Comparison of ENCODE assay signal across 7 cellular contexts in the genomic region with DNA sequence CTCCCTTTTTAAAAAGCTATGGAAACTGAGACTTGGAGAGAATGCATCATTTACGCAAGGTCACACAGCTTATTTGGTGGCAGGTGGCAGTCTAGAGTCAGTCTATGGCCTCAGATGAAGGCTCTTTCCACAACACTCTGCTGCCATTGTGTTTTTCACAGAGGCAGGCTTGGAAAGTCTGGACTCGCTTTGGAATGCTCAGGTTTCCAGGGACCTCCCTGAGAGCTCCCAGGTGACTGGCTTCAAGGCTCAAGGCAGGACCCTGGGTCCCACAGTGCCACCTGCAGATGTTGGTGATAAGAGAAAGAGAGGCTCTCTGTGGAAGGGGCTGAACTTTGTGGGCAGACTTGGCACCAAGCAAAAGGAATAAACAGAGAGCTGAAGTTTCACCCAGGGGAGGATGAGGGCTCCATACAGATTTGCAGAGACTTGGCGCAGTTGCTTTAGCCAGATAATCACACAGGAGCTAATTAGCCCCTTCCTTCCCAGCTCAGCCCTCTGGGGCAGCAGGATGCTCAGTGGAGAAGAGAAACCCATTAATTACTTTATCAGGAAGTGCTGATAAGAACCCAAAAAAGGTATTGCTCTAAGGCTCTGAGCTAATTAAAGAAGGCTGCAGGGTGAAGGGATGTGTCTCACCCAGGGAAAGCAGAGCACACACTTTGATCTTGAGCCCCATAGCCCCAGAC.
DNase-seq lines count a peak whose midpoint lies in the region; ATAC-seq and TF ChIP-seq lines count a peak whose summit lies in the region.

No MANE protein-coding gene starts in this region.

- peak overlapping the region; percentile 58 for H4K8ac ChIP-seq in mesenchymal stem cell (ENCODE audit: low read length)

- no peaks in the 10 kb centered on the region for H3K79me1 ChIP-seq in mesenchymal stem cell (replicated peaks; ENCODE audit: low read length, poor library complexity, severe bottlenecking)

- H3K4ac ChIP-seq in mesenchymal stem cell (ENCODE audit: low read depth in 1 of 2, low read length in 2 of 2), result no peak overlapping the region

- no peak overlapping the region for H3K4me3 Mint-ChIP-seq in HFFc6
- H3K4me3 Mint-ChIP-seq in activated T-cell treated with anti-CD3 and anti-CD28 coated beads, Interleukin-2, amount 50 U/mL, for 4 hours, result peak overlapping the region; percentile 47

- no peak overlapping the region for H2BK15ac ChIP-seq in mesenchymal stem cell (ENCODE audit: low read depth, poor library complexity, severe bottlenecking)

- no peak overlapping the region for H3K9ac ChIP-seq in mesenchymal stem cell (ENCODE audit: low read length)

- TF ChIP-seq CTCF in HFFc6 (IDR thresholded peaks at IDR 0.05), result 0 out of 2 replicates have a peak, but pooled peaks have one; percentile 10

- H3K4me3 ChIP-seq in mesenchymal stem cell (ENCODE audit: insufficient read depth in 1 of 2, low read depth in 1 of 2, low read length in 2 of 2), result no peak overlapping the region

- no peak overlapping the region for H3K4me2 ChIP-seq in mesenchymal stem cell (ENCODE audit: low read length, poor library complexity, severe bottlenecking)

- no peaks in the 10 kb centered on the region for H3K36me3 Mint-ChIP-seq in HFFc6 (ENCODE audit: low read depth)
- H3K36me3 Mint-ChIP-seq in activated T-cell treated with anti-CD3 and anti-CD28 coated beads, Interleukin-2, amount 50 U/mL, for 4 hours (ENCODE audit: insufficient read depth), result no peaks in the 10 kb centered on the region

- H3K27me3 Mint-ChIP-seq in HFFc6 (ENCODE audit: insufficient read depth), result peaks cover 4% of the 10 kb centered on the region
- no peaks in the 10 kb centered on the region for H3K27me3 Mint-ChIP-seq in activated T-cell treated with anti-CD3 and anti-CD28 coated beads, Interleukin-2, amount 50 U/mL, for 4 hours (ENCODE audit: low read depth)

- no peaks in the 10 kb centered on the region for H3K36me3 ChIP-seq in mesenchymal stem cell (ENCODE audit: control insufficient read depth in 1 of 2, insufficient read depth in 2 of 2, low read depth in 1 of 2, low read length in 2 of 2)

- ATAC-seq in activated T-cell treated with anti-CD3 and anti-CD28 coated beads, Interleukin-2, amount 50 U/mL, for 4 hours, result no peak
- ATAC-seq in HG03108 (IDR thresholded peaks at IDR 0.05; ENCODE audit: unreplicated experiment), result no peak

- H3K27me3 ChIP-seq in mesenchymal stem cell (ENCODE audit: control insufficient read depth in 1 of 2, insufficient read depth in 1 of 2, low read length in 2 of 2), result peaks cover 0 to 24% of the 10 kb centered on the region in 2 experiments

- H3K14ac ChIP-seq in mesenchymal stem cell (ENCODE audit: low read length in 2 of 2), result no peak overlapping the region

- H2AK5ac ChIP-seq in mesenchymal stem cell (ENCODE audit: low read length, severe bottlenecking), result no peak overlapping the region

- 71% methylated on average over 2 of the region's 3 CpGs for WGBS in mesenchymal stem cell

- peak overlapping the region; percentile 45 for H2BK120ac ChIP-seq in mesenchymal stem cell (ENCODE audit: low read depth, low read length)

- peak overlapping the region; percentile 43 for H4K91ac ChIP-seq in mesenchymal stem cell (ENCODE audit: low read length)

- no peak overlapping the region for H3K18ac ChIP-seq in mesenchymal stem cell (ENCODE audit: low read depth in 1 of 2, low read length in 2 of 2)

- H3K9me3 Mint-ChIP-seq in HFFc6, result no peaks in the 10 kb centered on the region
- H3K9me3 Mint-ChIP-seq in activated T-cell treated with anti-CD3 and anti-CD28 coated beads, Interleukin-2, amount 50 U/mL, for 4 hours, result peaks cover 7% of the 10 kb centered on the region

- H2BK5ac ChIP-seq in mesenchymal stem cell (ENCODE audit: low read depth, low read length, poor library complexity, severe bottlenecking), result no peak overlapping the region

- DNase-seq in EH (ENCODE audit: low read depth) (peak; percentile 16), HFFc6 (no peak), mesenchymal stem cell (no peak), 8988T (no peak)
- no peak for DNase-seq in activated T-cell treated with anti-CD3 and anti-CD28 coated beads, Interleukin-2, amount 50 U/mL, for 4 hours
- DNase-seq in stimulated activated naive CD4-positive, alpha-beta T cell treated with Interleukin-2 at 50 U/mL for 16 hours (lab: John Stamatoyannopoulos, UW), result no peak

- H2AFZ ChIP-seq in mesenchymal stem cell (ENCODE audit: low read depth, low read length), result no peak overlapping the region

- H2BK12ac ChIP-seq in mesenchymal stem cell (ENCODE audit: low read length in 2 of 2), result peak overlapping the region in 1 of 2 experiments; percentile 47

- no peak overlapping the region for H3K27ac ChIP-seq in mesenchymal stem cell (ENCODE audit: low read length, poor library complexity, severe bottlenecking)

- no peaks in the 10 kb centered on the region for H3K4me1 ChIP-seq in mesenchymal stem cell (ENCODE audit: control insufficient read depth, insufficient read depth, low read depth, low read length)

- H3K9me3 ChIP-seq in mesenchymal stem cell (ENCODE audit: control insufficient read depth, low read length), result no peaks in the 10 kb centered on the region

- no peak overlapping the region for H3K27ac Mint-ChIP-seq in HFFc6

- H3K4me1 Mint-ChIP-seq in HFFc6 (ENCODE audit: low read depth), result peaks cover 28% of the 10 kb centered on the region
- peaks cover 81% of the 10 kb centered on the region for H3K4me1 Mint-ChIP-seq in activated T-cell treated with anti-CD3 and anti-CD28 coated beads, Interleukin-2, amount 50 U/mL, for 4 hours (ENCODE audit: low read depth)

- H3K23ac ChIP-seq in mesenchymal stem cell (ENCODE audit: low read length in 2 of 2), result peak overlapping the region in 1 of 2 experiments; percentile 51
